In the genomic region with DNA sequence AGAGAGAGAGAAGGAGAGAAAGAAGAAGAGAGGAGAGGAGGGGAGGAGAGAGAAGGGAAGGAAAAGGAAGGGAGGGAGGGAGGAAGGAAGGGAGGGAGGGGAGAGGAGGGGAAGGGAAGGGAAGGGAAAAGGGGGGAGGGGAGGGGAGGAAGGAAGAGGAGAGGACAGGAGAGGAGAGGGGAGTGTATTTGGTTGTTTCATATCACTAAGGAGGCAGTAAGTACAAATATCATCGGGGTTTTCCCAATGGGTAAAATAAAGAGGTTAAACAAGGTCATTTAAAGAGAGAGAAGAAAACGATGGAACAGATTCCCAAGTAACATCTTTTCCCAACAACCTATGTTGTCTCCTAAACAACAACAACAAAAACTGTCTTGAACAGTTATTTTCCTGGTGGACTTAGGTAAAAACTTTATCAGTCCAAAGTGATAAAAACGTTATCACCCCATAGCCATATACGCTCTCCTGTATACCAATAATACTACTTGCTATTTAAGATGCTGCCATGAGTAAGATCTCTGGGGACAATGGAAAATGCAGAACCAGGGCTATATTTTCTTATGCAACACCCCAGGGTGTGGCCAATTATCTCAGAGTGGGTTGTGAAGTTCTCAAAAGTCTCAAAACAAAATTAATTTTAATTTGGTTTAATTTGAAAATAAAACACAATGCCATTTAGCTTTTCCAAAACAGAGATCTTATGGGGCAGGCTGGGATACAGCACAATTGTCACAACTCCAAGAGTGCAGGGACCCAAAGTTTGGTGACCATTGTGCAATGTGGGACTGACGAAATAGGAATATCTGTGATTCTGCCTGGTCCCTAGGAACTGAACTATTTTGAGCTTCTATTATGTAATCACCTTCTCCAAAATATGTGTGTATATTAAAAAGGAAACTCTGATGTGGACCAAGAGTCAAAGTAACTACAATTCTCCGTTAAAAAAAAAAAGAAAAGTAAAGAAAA, we compare ENCODE assay signal across 15 cellular contexts. TPM values are rescaled to one million over a fixed set of nuclear protein-coding genes. Genes with fewer than 3 reads are reported as not detected.
DNase-seq lines count a peak whose midpoint lies in the region; ATAC-seq and TF ChIP-seq lines count a peak whose summit lies in the region.
"Had no signal": no experiment of that assay in that cellular context is flagged by ENCODE, and none has a peak within 500 bp of the region (broad histone marks: within the 10 kb centered on the region; RNA-seq: fewer than 3 reads in every experiment).

No MANE protein-coding gene starts in this region.

- peak; percentile 90 for DNase-seq in CD1c-positive myeloid dendritic cell (ENCODE audit: extremely low spot score)
- DNase-seq in SIG-M5 (lab: John Stamatoyannopoulos, UW): peak; percentile 66
- DNase-seq in fibroblast of pulmonary artery (ENCODE audit: low read depth): peak; percentile 16
- DNase-seq in sciatic nerve (ENCODE audit: low spot score): no peak
- no peak for DNase-seq in Calu3
- DNase-seq in activated T-cell treated with anti-CD3 and anti-CD28 coated beads, Interleukin-2, amount 50 U/mL, for 72 hours: no peak
- no peak for DNase-seq in caudate nucleus (lab: John Stamatoyannopoulos, UW)
- DNase-seq in NCI-H187 treated with DMSO at 0.1 percent for 48 hours (lab: John Stamatoyannopoulos, UW): no peak
- DNase-seq: activated naive CD4-positive, alpha-beta T cell treated with anti-CD3 and anti-CD28 coated beads for 36 hours; HCEC 1CT; NCI-H1417 treated with DMSO at 0.1 percent for 48 hours; NCI-H524; SJCRH30 had no signal

- no peak overlapping the region for H3K4me3 ChIP-seq in fibroblast of pulmonary artery (replicated peaks; ENCODE audit: low read depth, low read length)
- H3K4me3 ChIP-seq: SJCRH30 had no signal

- H3K4me3 Mint-ChIP-seq in Calu3 (ENCODE audit: low read depth, unreplicated experiment): no peak overlapping the region
- no peak overlapping the region for H3K4me3 Mint-ChIP-seq in activated T-cell treated with anti-CD3 and anti-CD28 coated beads, Interleukin-2, amount 50 U/mL, for 72 hours
- H3K4me3 Mint-ChIP-seq: activated naive CD4-positive, alpha-beta T cell treated with anti-CD3 and anti-CD28 coated beads for 36 hours; mesothelial cell of epicardium had no signal

- H3K4me1 Mint-ChIP-seq in Calu3 (ENCODE audit: low read depth, unreplicated experiment): no peaks in the 10 kb centered on the region
- H3K4me1 Mint-ChIP-seq in activated T-cell treated with anti-CD3 and anti-CD28 coated beads, Interleukin-2, amount 50 U/mL, for 72 hours (ENCODE audit: low read depth): peaks cover 23% of the 10 kb centered on the region
- H3K4me1 Mint-ChIP-seq: mesothelial cell of epicardium had no signal

- CTCF ChIA-PET in Calu3 (lab: Charles Lee): no interaction called here

- TF ChIP-seq CTCF in fibroblast of pulmonary artery (IDR thresholded peaks at IDR 0.05; ENCODE audit: low read length, missing control alignments) (no peak), Calu3 (IDR thresholded peaks at IDR 0.05; ENCODE audit: unreplicated experiment) (no peak)

- ATAC-seq in sciatic nerve: peak; percentile 91
- no peak for ATAC-seq in activated T-cell treated with anti-CD3 and anti-CD28 coated beads, Interleukin-2, amount 50 U/mL, for 72 hours (replicated peaks in 1 of 2)

- intact Hi-C loops in sciatic nerve (cut with DNase I) (no loop called here), Calu3 (cut with micrococcal nuclease; ENCODE audit: unreplicated experiment) (no loop called here)

- H3K27ac Mint-ChIP-seq in Calu3 (ENCODE audit: unreplicated experiment): no peak overlapping the region
- H3K27ac Mint-ChIP-seq in activated T-cell treated with anti-CD3 and anti-CD28 coated beads, Interleukin-2, amount 50 U/mL, for 72 hours: no peak overlapping the region
- H3K27ac Mint-ChIP-seq: activated naive CD4-positive, alpha-beta T cell treated with anti-CD3 and anti-CD28 coated beads for 36 hours; mesothelial cell of epicardium had no signal

- H3K27me3 Mint-ChIP-seq in Calu3 (ENCODE audit: unreplicated experiment): no peaks in the 10 kb centered on the region
- H3K27me3 Mint-ChIP-seq in activated T-cell treated with anti-CD3 and anti-CD28 coated beads, Interleukin-2, amount 50 U/mL, for 72 hours (ENCODE audit: low read depth): no peaks in the 10 kb centered on the region

- H3K36me3 Mint-ChIP-seq in Calu3 (ENCODE audit: insufficient read depth, unreplicated experiment): no peaks in the 10 kb centered on the region
- H3K36me3 Mint-ChIP-seq in activated T-cell treated with anti-CD3 and anti-CD28 coated beads, Interleukin-2, amount 50 U/mL, for 72 hours (ENCODE audit: insufficient read depth in 2 of 2): no peaks in the 10 kb centered on the region

- H3K27ac ChIP-seq in caudate nucleus (ENCODE audit: low read depth, low read length): no peak overlapping the region
- H3K27ac ChIP-seq: parathyroid adenoma, SJCRH30 had no signal

- no TSS peak for BruUV-seq in Calu3 (replicated peaks; lab: Mats Ljungman, UMichigan)

- no peaks in the 10 kb centered on the region for H3K9me3 Mint-ChIP-seq in Calu3 (ENCODE audit: low read depth, unreplicated experiment)
- H3K9me3 Mint-ChIP-seq in activated T-cell treated with anti-CD3 and anti-CD28 coated beads, Interleukin-2, amount 50 U/mL, for 72 hours: no peaks in the 10 kb centered on the region
- H3K9me3 Mint-ChIP-seq: activated naive CD4-positive, alpha-beta T cell treated with anti-CD3 and anti-CD28 coated beads for 36 hours; mesothelial cell of epicardium had no signal

RNA-seq across cellular contexts. Expression of a gene that starts 43.3 kb away (rescaled TPM):
- 37.9 TPM for total RNA-seq in sciatic nerve
- 39.9 and 47.8 TPM in 2 replicates for total RNA-seq in Calu3 (2022)
- total RNA-seq in activated T-cell treated with anti-CD3 and anti-CD28 coated beads, Interleukin-2, amount 50 U/mL, for 72 hours: 10 to 100 TPM; 11.2 to 12.3 TPM

Comparison
In these comparisons a context has a peak if more than half of its experiments do, and no peak if none do; other contexts are left out.
1. DNase-seq: peak in CD1c-positive myeloid dendritic cell (single experiment), SIG-M5 (single experiment) and fibroblast of pulmonary artery (single experiment); none in sciatic nerve (single experiment), Calu3 (single experiment), activated T-cell treated with anti-CD3 and anti-CD28 coated beads, Interleukin-2, amount 50 U/mL, for 72 hours (0 of 2), caudate nucleus (0 of 61) and NCI-H187 treated with DMSO at 0.1 percent for 48 hours (single experiment).